In genomic region chr16:51449441-51449840, GRCh38 we compare ENCODE assay signal across 17 cellular contexts.
"Had no signal": no experiment of that assay in that cellular context is flagged by ENCODE, and none has a peak within 500 bp of the region (broad histone marks: within the 10 kb centered on the region; RNA-seq: fewer than 3 reads in every experiment).

No MANE protein-coding gene starts in this region.

- H3K9me3 Mint-ChIP-seq: activated CD4-positive, alpha-beta memory T cell treated with anti-CD3 and anti-CD28 coated beads for 36 hours; activated naive CD8-positive, alpha-beta T cell treated with anti-CD3 and anti-CD28 coated beads, Interleukin-2, amount 10 ng/mL, durations not matched to agents 7 days and 5 days; mesothelial cell of epicardium had no signal

- H3K36me3 Mint-ChIP-seq: activated CD4-positive, alpha-beta memory T cell treated with anti-CD3 and anti-CD28 coated beads for 36 hours; activated naive CD8-positive, alpha-beta T cell treated with anti-CD3 and anti-CD28 coated beads, Interleukin-2, amount 10 ng/mL, durations not matched to agents 7 days and 5 days; immature natural killer cell; mesothelial cell of epicardium; naive thymus-derived CD8-positive, alpha-beta T cell; stimulated activated effector memory CD8-positive, alpha-beta T cell treated with anti-CD3 and anti-CD28 coated beads, Interleukin-12 subunit alpha, Interleukin-12 subunit beta, amount 100 ng/mL, for 72 hours had no signal

- ATAC-seq: left lung; naive thymus-derived CD8-positive, alpha-beta T cell; sciatic nerve; stimulated activated effector memory CD8-positive, alpha-beta T cell treated with anti-CD3 and anti-CD28 coated beads, Interleukin-12 subunit alpha, Interleukin-12 subunit beta, amount 100 ng/mL, for 72 hours; stimulated activated naive CD8-positive, alpha-beta T cell treated with anti-CD3 and anti-CD28 coated beads, Interleukin-15, amount 100 ng/mL, for 72 hours had no signal

- H3K4me3 Mint-ChIP-seq: activated CD4-positive, alpha-beta memory T cell treated with anti-CD3 and anti-CD28 coated beads for 36 hours; activated naive CD8-positive, alpha-beta T cell treated with anti-CD3 and anti-CD28 coated beads, Interleukin-2, amount 10 ng/mL, durations not matched to agents 7 days and 5 days; immature natural killer cell; mesothelial cell of epicardium; naive thymus-derived CD8-positive, alpha-beta T cell; stimulated activated effector memory CD8-positive, alpha-beta T cell treated with anti-CD3 and anti-CD28 coated beads, Interleukin-12 subunit alpha, Interleukin-12 subunit beta, amount 100 ng/mL, for 72 hours; stimulated activated naive CD8-positive, alpha-beta T cell treated with anti-CD3 and anti-CD28 coated beads, Interleukin-15, amount 100 ng/mL, for 72 hours had no signal

- H3K4me1 Mint-ChIP-seq: activated naive CD8-positive, alpha-beta T cell treated with anti-CD3 and anti-CD28 coated beads, Interleukin-2, amount 10 ng/mL, durations not matched to agents 7 days and 5 days; immature natural killer cell; mesothelial cell of epicardium; naive thymus-derived CD8-positive, alpha-beta T cell; stimulated activated effector memory CD8-positive, alpha-beta T cell treated with anti-CD3 and anti-CD28 coated beads, Interleukin-12 subunit alpha, Interleukin-12 subunit beta, amount 100 ng/mL, for 72 hours; stimulated activated naive CD8-positive, alpha-beta T cell treated with anti-CD3 and anti-CD28 coated beads, Interleukin-15, amount 100 ng/mL, for 72 hours had no signal

- DNase-seq: activated CD4-positive, alpha-beta memory T cell treated with anti-CD3 and anti-CD28 coated beads for 36 hours; activated CD4-positive, alpha-beta T cell treated with anti-CD3 and anti-CD28 coated beads for 48 hours; activated naive CD4-positive, alpha-beta T cell treated with Interleukin-2 at 50 U/mL for 16 hours; activated naive CD8-positive, alpha-beta T cell treated with anti-CD3 and anti-CD28 coated beads, Interleukin-2, amount 10 ng/mL, durations not matched to agents 7 days and 5 days; activated T-cell treated with anti-CD3 and anti-CD28 coated beads, Interleukin-2, amount 50 U/mL, for 48 hours; amniotic stem cell; colonic mucosa; immature natural killer cell; left lung; naive thymus-derived CD8-positive, alpha-beta T cell; nucleus accumbens; small intestine; stimulated activated CD4-positive, alpha-beta T cell treated with anti-CD3 and anti-CD28 coated beads, Interleukin-2, amount 100 ng/mL, for 24 hours; stimulated activated naive CD8-positive, alpha-beta T cell treated with anti-CD3 and anti-CD28 coated beads, Interleukin-15, amount 100 ng/mL, for 72 hours had no signal

- H3K27me3 Mint-ChIP-seq: activated CD4-positive, alpha-beta memory T cell treated with anti-CD3 and anti-CD28 coated beads for 36 hours; activated naive CD8-positive, alpha-beta T cell treated with anti-CD3 and anti-CD28 coated beads, Interleukin-2, amount 10 ng/mL, durations not matched to agents 7 days and 5 days; stimulated activated naive CD8-positive, alpha-beta T cell treated with anti-CD3 and anti-CD28 coated beads, Interleukin-15, amount 100 ng/mL, for 72 hours had no signal

- H3K27ac Mint-ChIP-seq: activated CD4-positive, alpha-beta memory T cell treated with anti-CD3 and anti-CD28 coated beads for 36 hours; activated naive CD8-positive, alpha-beta T cell treated with anti-CD3 and anti-CD28 coated beads, Interleukin-2, amount 10 ng/mL, durations not matched to agents 7 days and 5 days; immature natural killer cell; mesothelial cell of epicardium; naive thymus-derived CD8-positive, alpha-beta T cell; stimulated activated effector memory CD8-positive, alpha-beta T cell treated with anti-CD3 and anti-CD28 coated beads, Interleukin-12 subunit alpha, Interleukin-12 subunit beta, amount 100 ng/mL, for 72 hours; stimulated activated naive CD8-positive, alpha-beta T cell treated with anti-CD3 and anti-CD28 coated beads, Interleukin-15, amount 100 ng/mL, for 72 hours had no signal
